1 cellular context compared by ENCODE assay signal in genomic region chr1:53197301-53198205, GRCh38.
A peak's percentile ranks its signal among the peaks of the same experiment; 100 is the strongest.
TF ChIP-seq lines count a peak whose summit lies in the region.

No MANE protein-coding gene starts in this region.

TF ChIP-seq in K562, 482 proteins besides CTCF, POLR2A, EP300 and RAD21 (continued from another document and continues in another):
- TF ChIP-seq AFF1 (IDR thresholded peaks at IDR 0.05; ENCODE audit: low read depth in 1 of 2, partially characterized antibody in 2 of 2), result peak in 1 of 2 experiments; percentile 29
- TF ChIP-seq GTF2F1 (IDR thresholded peaks at IDR 0.05; ENCODE audit: low read depth, low read length), result no peak
- TF ChIP-seq MCM2 (IDR thresholded peaks at IDR 0.05; ENCODE audit: low read depth), result no peak
- TF ChIP-seq POLR2AphosphoS2 (IDR thresholded peaks at IDR 0.05; ENCODE audit: low read length), result peak; percentile 25; the same call in 1 of the 2 replicates
- peak; percentile 13; the same call in 1 of the 2 replicates for TF ChIP-seq SMARCA4 (IDR thresholded peaks at IDR 0.05)
- TF ChIP-seq ASH1L (IDR thresholded peaks at IDR 0.05; ENCODE audit: borderline replicate concordance, low read depth, partially characterized antibody), result no peak
- TF ChIP-seq MCM7 (IDR thresholded peaks at IDR 0.05), result no peak
- no peak for TF ChIP-seq SRF (CRISPR knock-in tag; IDR thresholded peaks at IDR 0.05)
- no peak for TF ChIP-seq E2F3 (CRISPR knock-in tag; IDR thresholded peaks at IDR 0.05)
- no peak for TF ChIP-seq E4F1 (CRISPR knock-in tag; IDR thresholded peaks at IDR 0.05; ENCODE audit: borderline replicate concordance)
- TF ChIP-seq CC2D1A (IDR thresholded peaks at IDR 0.05), result peak; percentile 11; the same call in 1 of the 2 replicates
- TF ChIP-seq CSDE1 (IDR thresholded peaks at IDR 0.05), result no peak
- 0 out of 2 replicates have a peak, but pooled peaks have one; percentile 21 for TF ChIP-seq ARID1B (IDR thresholded peaks at IDR 0.05)
- 0 out of 2 replicates have a peak, but pooled peaks have one; percentile 56 for TF ChIP-seq MIER1 (IDR thresholded peaks at IDR 0.05; ENCODE audit: low read depth)
- no peak for TF ChIP-seq DPF2 (IDR thresholded peaks at IDR 0.05)
- TF ChIP-seq ZNF407 (IDR thresholded peaks at IDR 0.05; ENCODE audit: low read depth), result peak; percentile 35; the same call in 1 of the 2 replicates
- peak; percentile 65; the same call in 1 of the 2 replicates for TF ChIP-seq LARP7 (IDR thresholded peaks at IDR 0.05)
- 0 out of 2 replicates have a peak, but pooled peaks have one; percentile 4 for TF ChIP-seq MAFF (IDR thresholded peaks at IDR 0.05; ENCODE audit: low read length)
- no peak for TF ChIP-seq KLF1 (tag; IDR thresholded peaks at IDR 0.05)
- no peak for TF ChIP-seq TAF1 (IDR thresholded peaks at IDR 0.05; ENCODE audit: control insufficient read depth, extremely low read depth, insufficient read depth, low read length, severe bottlenecking)
- TF ChIP-seq POU5F1 (IDR thresholded peaks at IDR 0.05; ENCODE audit: borderline replicate concordance, low read depth, low read length, partially characterized antibody), result no peak
- TF ChIP-seq FOXM1 (IDR thresholded peaks at IDR 0.05; ENCODE audit: low read depth), result no peak
- 0 out of 2 replicates have a peak, but pooled peaks have one; percentile 49 for TF ChIP-seq FOXM1 (CRISPR knock-in tag; IDR thresholded peaks at IDR 0.05; ENCODE audit: low read depth)
- TF ChIP-seq POLR3A (IDR thresholded peaks at IDR 0.05; ENCODE audit: borderline replicate concordance, extremely low read depth, insufficient read depth, insufficient read length), result no peak
- no peak for TF ChIP-seq ZNF695 (CRISPR knock-in tag; IDR thresholded peaks at IDR 0.05)
- TF ChIP-seq, protein P1, sequence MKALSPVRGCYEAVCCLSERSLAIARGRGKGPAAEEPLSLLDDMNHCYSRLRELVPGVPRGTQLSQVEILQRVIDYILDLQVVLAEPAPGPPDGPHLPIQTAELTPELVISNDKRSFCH (CRISPR knock-in tag; IDR thresholded peaks at IDR 0.05), result no peak
- TF ChIP-seq, protein P1 (tag; IDR thresholded peaks at IDR 0.05), result no peak
- TF ChIP-seq ZNF668 (CRISPR knock-in tag; IDR thresholded peaks at IDR 0.05), result no peak
- TF ChIP-seq SPI1 (IDR thresholded peaks at IDR 0.05; ENCODE audit: borderline replicate concordance, low read depth, low read length), result peak; percentile 74; the same call in 1 of the 2 replicates
- TF ChIP-seq, protein P2, sequence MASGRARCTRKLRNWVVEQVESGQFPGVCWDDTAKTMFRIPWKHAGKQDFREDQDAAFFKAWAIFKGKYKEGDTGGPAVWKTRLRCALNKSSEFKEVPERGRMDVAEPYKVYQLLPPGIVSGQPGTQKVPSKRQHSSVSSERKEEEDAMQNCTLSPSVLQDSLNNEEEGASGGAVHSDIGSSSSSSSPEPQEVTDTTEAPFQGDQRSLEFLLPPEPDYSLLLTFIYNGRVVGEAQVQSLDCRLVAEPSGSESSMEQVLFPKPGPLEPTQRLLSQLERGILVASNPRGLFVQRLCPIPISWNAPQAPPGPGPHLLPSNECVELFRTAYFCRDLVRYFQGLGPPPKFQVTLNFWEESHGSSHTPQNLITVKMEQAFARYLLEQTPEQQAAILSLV (tag; IDR thresholded peaks at IDR 0.05), result no peak
- TF ChIP-seq, protein P3, sequence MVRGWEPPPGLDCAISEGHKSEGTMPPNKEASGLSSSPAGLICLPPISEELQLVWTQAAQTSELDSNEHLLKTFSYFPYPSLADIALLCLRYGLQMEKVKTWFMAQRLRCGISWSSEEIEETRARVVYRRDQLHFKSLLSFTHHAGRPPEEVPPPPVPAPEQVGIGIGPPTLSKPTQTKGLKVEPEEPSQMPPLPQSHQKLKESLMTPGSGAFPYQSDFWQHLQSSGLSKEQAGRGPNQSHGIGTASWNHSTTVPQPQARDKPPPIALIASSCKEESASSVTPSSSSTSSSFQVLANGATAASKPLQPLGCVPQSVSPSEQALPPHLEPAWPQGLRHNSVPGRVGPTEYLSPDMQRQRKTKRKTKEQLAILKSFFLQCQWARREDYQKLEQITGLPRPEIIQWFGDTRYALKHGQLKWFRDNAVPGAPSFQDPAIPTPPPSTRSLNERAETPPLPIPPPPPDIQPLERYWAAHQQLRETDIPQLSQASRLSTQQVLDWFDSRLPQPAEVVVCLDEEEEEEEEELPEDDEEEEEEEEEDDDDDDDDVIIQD (CRISPR knock-in tag; IDR thresholded peaks at IDR 0.05), result no peak
- TF ChIP-seq ETV5 (CRISPR knock-in tag; IDR thresholded peaks at IDR 0.05; ENCODE audit: low read depth), result no peak
